ENCODE assay signal across 21 cellular contexts in genomic region chr21:41965045-41965444, GRCh38. TPM values are rescaled to one million over a fixed set of nuclear protein-coding genes. Genes with fewer than 3 reads are reported as not detected.
DNase-seq lines count a peak whose midpoint lies in the region; ATAC-seq, FAIRE-seq and TF ChIP-seq lines count a peak whose summit lies in the region.
"Had no signal": no experiment of that assay in that cellular context is flagged by ENCODE, and none has a peak within 500 bp of the region (broad histone marks: within the 10 kb centered on the region; RNA-seq: fewer than 3 reads in every experiment).

No MANE protein-coding gene starts in this region.

- peak; percentile 56 for ATAC-seq in left colon
- ATAC-seq: HCT116, SK-N-SH treated with all-trans-retinoic acid at 6 μM for 48 hours had no signal

- WGBS in stomach, 5 donors = 32 to 60% (median 46%) methylated on average over 5 of the region's 5 CpGs

- TF ChIP-seq EP300 in stomach (IDR thresholded peaks at IDR 0.05) = no peak

- no peaks in the 10 kb centered on the region for H3K36me3 ChIP-seq in BLaER1 treated with 17β-estradiol and CSF1 and Interleukin-3, amounts not matched to agents 10 nM and 100 nM
- H3K36me3 ChIP-seq in stomach = no peaks in the 10 kb centered on the region
- H3K36me3 ChIP-seq: left ventricle myocardium inferior, thoracic aorta had no signal

- no peak overlapping the region for H3K27ac ChIP-seq in BLaER1 treated with 17β-estradiol and CSF1 and Interleukin-3, amounts not matched to agents 10 nM and 100 nM
- no peak overlapping the region for H3K27ac ChIP-seq in stomach
- H3K27ac ChIP-seq: left ventricle myocardium inferior, thoracic aorta had no signal

- H3K4me3 ChIP-seq in BLaER1 treated with 17β-estradiol and CSF1 and Interleukin-3, amounts not matched to agents 10 nM and 100 nM = no peak overlapping the region
- no peak overlapping the region for H3K4me3 ChIP-seq in stomach
- H3K4me3 ChIP-seq: left ventricle myocardium inferior, thoracic aorta had no signal

- intact Hi-C loops in left colon (cut with DNase I, micrococcal nuclease) = no loop called here
- intact Hi-C loops in stomach (cut with DNase I; ENCODE audit: low total_unique reads) = no loop called here

- H4K20me1 ChIP-seq in BLaER1 treated with 17β-estradiol and CSF1 and Interleukin-3, amounts not matched to agents 10 nM and 100 nM = no peaks in the 10 kb centered on the region; a peak in 1 of 22 replicates

- peak; percentile 75 for FAIRE-seq in GM12891 (lab: Jason Lieb, UNC)
- FAIRE-seq: endothelial cell of umbilical vein had no signal

- no peaks in the 10 kb centered on the region; a peak in 1 of 22 replicates for H3K27me3 ChIP-seq in BLaER1 treated with 17β-estradiol and CSF1 and Interleukin-3, amounts not matched to agents 10 nM and 100 nM
- peaks cover 0 to 11% (median 0%) of the 10 kb centered on the region in 3 donors for H3K27me3 ChIP-seq in stomach

- no peak overlapping the region for H3K9ac ChIP-seq in BLaER1 treated with 17β-estradiol and CSF1 and Interleukin-3, amounts not matched to agents 10 nM and 100 nM

- no peak for DNase-seq in GM12891 (ENCODE audit: insufficient read length, low spot score)
- peak; percentile 90 for DNase-seq in NCI-H748 (lab: John Stamatoyannopoulos, UW; ENCODE audit: unreplicated experiment)
- DNase-seq in left colon = no peak
- no peak for DNase-seq in stomach
- DNase-seq in DMS153 treated with DMSO at 0.1 percent for 48 hours (lab: John Stamatoyannopoulos, UW; ENCODE audit: unreplicated experiment) = no peak
- no peak for DNase-seq in activated CD4-positive, alpha-beta T cell treated with anti-CD3 and anti-CD28 coated beads for 1 hour
- DNase-seq in activated CD4-positive, alpha-beta T cell treated with anti-CD3 and anti-CD28 coated beads, Interleukin-2, amount 50 U/mL, for 1 hour = no peak
- DNase-seq: activated CD4-positive, alpha-beta T cell treated with anti-CD3 and anti-CD28 coated beads, Interleukin-2, amount 10 ng/mL, durations not matched to agents 7 days and 5 days; CD4-positive, alpha-beta memory T cell; DMS153; IMR-90; left ventricle myocardium inferior; midbrain; NCI-H1436 treated with DMSO at 0.1 percent for 48 hours; NCI-H226; stimulated activated CD4-positive, alpha-beta T cell treated with anti-CD3 and anti-CD28 coated beads, Interleukin-1b, Interleukin-23, amount 100 ng/mL, for 48 hours had no signal

- H3K9me3 ChIP-seq in BLaER1 treated with 17β-estradiol and CSF1 and Interleukin-3, amounts not matched to agents 10 nM and 100 nM (replicated peaks in 1 of 11) = no peaks in the 10 kb centered on the region
- H3K9me3 ChIP-seq in stomach = no peaks in the 10 kb centered on the region
- H3K9me3 ChIP-seq: left ventricle myocardium inferior, thoracic aorta had no signal

- TF ChIP-seq POLR2A in GM12891 (IDR thresholded peaks at IDR 0.05; ENCODE audit: low read depth, low read length) (no peak), stomach (IDR thresholded peaks at IDR 0.05) (no peak)

- H3K4me1 ChIP-seq in BLaER1 treated with 17β-estradiol and CSF1 and Interleukin-3, amounts not matched to agents 10 nM and 100 nM = peaks cover 11 to 40% (median 19%) of the 10 kb centered on the region in 10 experiments; a peak in 19 of 20 replicates
- peaks cover 4 to 15% (median 11%) of the 10 kb centered on the region in 4 donors for H3K4me1 ChIP-seq in stomach
- H3K4me1 ChIP-seq: left ventricle myocardium inferior had no signal

- peak overlapping the region in 6 of 11 experiments; percentile 11 to 45 (median 36); a peak in 7 of 22 replicates for H3K4me2 ChIP-seq in BLaER1 treated with 17β-estradiol and CSF1 and Interleukin-3, amounts not matched to agents 10 nM and 100 nM

- TF ChIP-seq CTCF in stomach (IDR thresholded peaks at IDR 0.05) = no peak

TF ChIP-seq in GM12891, 5 proteins besides CTCF, POLR2A, EP300 and RAD21:
- TF ChIP-seq PAX5 (IDR thresholded peaks at IDR 0.05; ENCODE audit: insufficient read depth, low read length, severe bottlenecking) (no peak), TAF1 (IDR thresholded peaks at IDR 0.05; ENCODE audit: low read depth, low read length) (no peak), POLR2AphosphoS5 (IDR thresholded peaks at IDR 0.05; ENCODE audit: low read depth, low read length) (no peak)

RNA-seq across cellular contexts. Expression of gene C2CD2, which starts 11.2 kb away (rescaled TPM):
- 9.1 TPM for polyA plus RNA-seq in GM12891 (2012; ENCODE audit: low read depth, missing spikeins)
- total RNA-seq in left colon = 10 to 100 TPM; 13.5 to 17.7 TPM
- 10 to 100 TPM; 13.4 to 31.9 (median 18.7) TPM for total RNA-seq in stomach
- 1 to 10 TPM; 4.6 to 9.5 (median 6.1) TPM for polyA plus RNA-seq in stomach

RNA-seq across cellular contexts. Expression of gene ZBTB21, which starts 45.1 kb away (rescaled TPM):
- polyA plus RNA-seq in GM12891 (2012; ENCODE audit: low read depth, missing spikeins) = 6.1 TPM
- total RNA-seq in left colon (10 to 100 TPM; 15.1 to 15.2 TPM), stomach (10 to 100 TPM in 2 of 5 donors, 1 to 10 TPM in 3; 4.3 to 18.7 (median 6.7) TPM)
- polyA plus RNA-seq in stomach = 1 to 10 TPM; 1.9 to 4.7 (median 2.4) TPM
